ENCODE assay signal across 8 cellular contexts in the genomic region with DNA sequence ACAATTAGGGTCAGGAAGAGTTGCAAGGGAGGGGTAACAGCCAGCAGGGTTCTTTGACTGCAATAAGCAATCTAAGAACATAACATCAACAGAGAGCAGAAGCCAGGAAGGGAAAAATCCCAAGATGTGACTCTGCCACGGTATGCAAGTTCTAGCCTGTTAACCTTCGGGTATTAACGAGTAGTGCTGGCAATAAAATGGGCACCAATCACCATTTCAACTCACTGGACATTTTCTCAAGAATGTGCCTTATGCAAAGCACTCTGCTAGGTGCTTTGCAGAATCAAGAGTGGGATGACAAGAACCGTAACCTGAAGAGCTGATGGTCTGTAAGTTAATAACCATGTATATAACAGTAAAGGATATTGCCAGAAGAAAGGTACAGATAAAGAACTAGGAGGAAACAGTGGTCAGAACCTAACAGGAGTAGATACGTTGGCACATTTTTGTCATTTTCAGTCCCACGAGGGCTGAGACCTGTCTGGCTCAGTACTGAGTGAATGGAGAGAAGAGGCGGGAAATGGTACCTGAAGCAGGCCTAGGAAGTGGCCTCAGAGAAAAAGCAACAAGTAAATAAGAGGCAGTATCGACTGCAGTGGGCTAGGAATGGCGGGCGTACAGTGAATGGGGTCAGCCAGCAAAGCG. TPM values are rescaled to one million over a fixed set of nuclear protein-coding genes. Genes with fewer than 3 reads are reported as not detected.
A peak's percentile ranks its signal among the peaks of the same experiment; 100 is the strongest.
DNase-seq lines count a peak whose midpoint lies in the region; ATAC-seq and TF ChIP-seq lines count a peak whose summit lies in the region.

No MANE protein-coding gene starts in this region.

- BruUV-seq in Panc1 (replicated peaks; lab: Mats Ljungman, UMichigan) = no TSS peak

- TF ChIP-seq CTCF in heart right ventricle (IDR thresholded peaks at IDR 0.05) = no peak
- TF ChIP-seq CTCF in Panc1 (IDR thresholded peaks at IDR 0.05) = no peak

- H3K27ac ChIP-seq in heart right ventricle = peak overlapping the region in 9 of 10 donors; percentile 69 to 91 (median 88)
- H3K27ac ChIP-seq in Panc1 (ENCODE audit: low read length) = no peak overlapping the region
- H3K27ac ChIP-seq in ectodermal cell (ENCODE audit: insufficient read depth, low read depth, low read length, poor library complexity, severe bottlenecking) = peak overlapping the region; percentile 86

- intact Hi-C loops in heart right ventricle (cut with DNase I) = loop anchor here in 2 of 10 donors (5.0 kb wide), 1 partner anchor 143 kb away; no protein-coding TSS in a partner anchor
- intact Hi-C loops in Right ventricle myocardium superior (cut with DNase I) = no loop called here
- intact Hi-C loops in Panc1 (cut with micrococcal nuclease; ENCODE audit: unreplicated experiment) = no loop called here

- H3K36me3 ChIP-seq in heart right ventricle (no peaks in the 10 kb centered on the region), Panc1 (ENCODE audit: control insufficient read depth, insufficient read depth, low read length) (peaks cover 5% of the 10 kb centered on the region; the same call in 1 of the 2 replicates), ectodermal cell (ENCODE audit: control insufficient read depth, insufficient read depth, low read length) (no peaks in the 10 kb centered on the region)

- DNase-seq in heart right ventricle (no peak), Right ventricle myocardium superior (no peak), Panc1 (ENCODE audit: low read depth, low spot score) (no peak), myocyte (ENCODE audit: low read depth) (peak; percentile 3), NCI-H446 treated with DMSO at 0.1 percent for 48 hours (lab: John Stamatoyannopoulos, UW) (no peak)

- H3K4me1 ChIP-seq in heart right ventricle (peaks cover 0 to 22% (median 7%) of the 10 kb centered on the region in 9 donors), Panc1 (ENCODE audit: control insufficient read depth, insufficient read depth, low read length) (no peaks in the 10 kb centered on the region; the same call in 1 of the 2 replicates), ectodermal cell (ENCODE audit: control insufficient read depth, insufficient read depth, low read length) (peaks cover 14% of the 10 kb centered on the region)

- in situ Hi-C loops in Panc1 (cut with HindIII; ENCODE audit: low pct_unique_long_range_greater_than_20kb, low sequenced_read_pairs) = no loop called here

- 32 to 34% methylated on average over 11 of the region's 11 CpGs for WGBS in heart right ventricle, 2 donors
- 30 to 32% methylated on average over 11 of the region's 11 CpGs for WGBS in ectodermal cell, 2 experiments

- no peaks in the 10 kb centered on the region for H3K9me3 ChIP-seq in heart right ventricle
- H3K9me3 ChIP-seq in Panc1 (ENCODE audit: control insufficient read depth, insufficient read depth, low read depth, low read length) = no peaks in the 10 kb centered on the region
- H3K9me3 ChIP-seq in ectodermal cell (ENCODE audit: control insufficient read depth, low read length) = no peaks in the 10 kb centered on the region

- CTCF ChIA-PET in Panc1 (lab: Charles Lee) = no interaction called here

- H3K4me3 ChIP-seq in heart right ventricle (peak overlapping the region; percentile 68 to 95 (median 87)), Panc1 (ENCODE audit: low read depth in 2 of 2, low read length in 2 of 2) (peak overlapping the region; percentile 58 to 68), ectodermal cell (ENCODE audit: insufficient read depth, low read depth, low read length) (peak overlapping the region; percentile 76)

- ATAC-seq in heart right ventricle = peak in 2 of 8 donors; percentile 1 to 3
- ATAC-seq in Right ventricle myocardium superior (ENCODE audit: poor library complexity) = no peak
- ATAC-seq in HG02852 (IDR thresholded peaks at IDR 0.05; ENCODE audit: unreplicated experiment) = peak; percentile 3
- peak; percentile 11; the same call in 1 of the 2 replicates for ATAC-seq in Panc1
- no peak for ATAC-seq in HG03520 (IDR thresholded peaks at IDR 0.05; ENCODE audit: unreplicated experiment)

- H3K27me3 ChIP-seq in heart right ventricle (peaks cover 0 to 7% (median 0%) of the 10 kb centered on the region in 7 donors), Panc1 (ENCODE audit: control insufficient read depth, insufficient read depth, low read length) (no peaks in the 10 kb centered on the region), ectodermal cell (ENCODE audit: control insufficient read depth, insufficient read depth, low read length, poor library complexity, severe bottlenecking) (no peaks in the 10 kb centered on the region)

- POLR2A ChIA-PET in Panc1 (lab: Charles Lee) = no interaction called here

RNA-seq across cellular contexts. Expression of a gene that starts 2.7 kb away (rescaled TPM):
- 1 to 10 TPM in 9 of 10 donors, under 1 TPM in 1; 0.84 to 4.8 (median 2.2) TPM for total RNA-seq in heart right ventricle
- polyA plus RNA-seq in heart right ventricle = 1 to 10 TPM; 3.0 to 7.7 TPM
- total RNA-seq in Right ventricle myocardium superior = 2.1 TPM
- total RNA-seq in Panc1 (2021; ENCODE audit: unreplicated experiment) = 0.54 TPM
- 0.84 TPM for polyA plus RNA-seq in Panc1 (2012; ENCODE audit: insufficient read length)
- 67.8 TPM for polyA plus RNA-seq in ectodermal cell (2013, experiment 1 of 4)
- 57.2 TPM for polyA plus RNA-seq in ectodermal cell (2013, experiment 2 of 4)
- polyA plus RNA-seq in ectodermal cell (2013, experiment 3 of 4) = 48.5 TPM
- polyA plus RNA-seq in ectodermal cell (2013, experiment 4 of 4) = 49.6 TPM
- total RNA-seq in myocyte = 3.6 and 8.9 TPM in 2 replicates
- 6.0 TPM for polyA plus RNA-seq in myocyte (2012)

Comparison
In these comparisons a context has a peak if more than half of its experiments do, and no peak if none do; other contexts are left out.
1. ATAC-seq: peak in HG02852 (single experiment) and Panc1 (single experiment); none in Right ventricle myocardium superior (single experiment) and HG03520 (single experiment).
2. Peak in every context shown above with its lines, with median percentiles within 50 percentile points of each other: H3K4me3 ChIP-seq.